Comparison of ENCODE assay signal across 19 cellular contexts in the genomic region with DNA sequence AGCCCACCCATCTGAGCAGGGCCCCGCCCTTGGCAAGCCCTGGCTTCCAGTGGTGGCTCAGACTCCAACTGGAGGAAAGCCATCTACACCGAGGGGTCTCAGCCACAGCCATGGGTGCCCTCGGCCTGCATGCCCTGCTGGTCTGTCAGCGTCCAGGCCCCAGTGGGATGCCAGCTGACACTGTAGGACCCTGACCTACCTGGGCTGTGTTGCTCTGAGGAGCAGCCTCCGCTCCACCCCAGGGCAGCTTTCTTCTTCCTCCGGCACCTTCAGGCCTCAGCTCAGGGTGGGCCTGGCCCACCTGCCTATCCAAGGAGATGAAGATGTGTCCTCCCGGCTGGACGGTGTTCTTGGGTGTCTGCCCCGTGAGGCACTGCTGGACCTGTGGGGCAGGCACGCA. TPM values are rescaled to one million over a fixed set of nuclear protein-coding genes. Genes with fewer than 3 reads are reported as not detected.
DNase-seq lines count a peak whose midpoint lies in the region; ATAC-seq lines count a peak whose summit lies in the region.
"Had no signal": no experiment of that assay in that cellular context is flagged by ENCODE, and none has a peak within 500 bp of the region (broad histone marks: within the 10 kb centered on the region; RNA-seq: fewer than 3 reads in every experiment).

No MANE protein-coding gene starts in this region.

- POLR2A ChIA-PET in activated CD4-positive, alpha-beta T cell treated with anti-CD3 and anti-CD28 coated beads, Interleukin-2, amount 10 ng/mL, durations not matched to agents 7 days and 5 days (lab: Charles Lee): no interaction called here

- peaks cover 50% of the 10 kb centered on the region for H3K4me1 ChIP-seq in NT2/D1 (ENCODE audit: insufficient read depth, insufficient read length)

- DNase-seq in activated CD4-positive, alpha-beta T cell treated with anti-CD3 and anti-CD28 coated beads, Interleukin-2, amount 10 ng/mL, durations not matched to agents 24 days and 14 days: no peak
- DNase-seq in activated CD4-positive, alpha-beta T cell treated with anti-CD3 and anti-CD28 coated beads, Interleukin-2, amount 10 ng/mL, durations not matched to agents 7 days and 5 days: no peak
- DNase-seq in NT2/D1 (ENCODE audit: low read depth, low spot score) (no peak), iPS-NIHi7 (ENCODE audit: extremely low spot score) (no peak), mucosa of gallbladder (ENCODE audit: low spot score) (no peak)
- no peak for DNase-seq in stimulated activated effector memory CD8-positive, alpha-beta T cell treated with anti-CD3 and anti-CD28 coated beads, Interleukin-12 subunit alpha, Interleukin-12 subunit beta, amount 100 ng/mL, for 72 hours (ENCODE audit: low spot score in 2 of 2)
- DNase-seq: CD8-positive, alpha-beta T cell; DMS53; MM.1S; NCI-H1092; NCI-H1436 treated with DMSO at 0.1 percent for 48 hours; NCI-H2029; NCI-H2171; NCI-H526 had no signal

- H3K4me3 ChIP-seq in NT2/D1 (ENCODE audit: insufficient read length, low read depth): no peak overlapping the region

- peak overlapping the region; percentile 13 for H3K9ac ChIP-seq in NT2/D1 (ENCODE audit: insufficient read length, low read depth)

- CTCF ChIA-PET in activated CD4-positive, alpha-beta T cell treated with anti-CD3 and anti-CD28 coated beads, Interleukin-2, amount 10 ng/mL, durations not matched to agents 7 days and 5 days (lab: Charles Lee): interaction anchor here (3.5 kb wide), 1 partner anchor 25 kb away, joined by 15 read pairs; no protein-coding TSS in a partner anchor

- H3K4me1 Mint-ChIP-seq in activated CD4-positive, alpha-beta T cell treated with anti-CD3 and anti-CD28 coated beads, Interleukin-2, amount 10 ng/mL, durations not matched to agents 24 days and 14 days: peaks cover 20% of the 10 kb centered on the region
- H3K4me1 Mint-ChIP-seq in activated CD4-positive, alpha-beta T cell treated with anti-CD3 and anti-CD28 coated beads, Interleukin-2, amount 10 ng/mL, durations not matched to agents 7 days and 5 days: peaks cover 17% of the 10 kb centered on the region
- H3K4me1 Mint-ChIP-seq in stimulated activated effector memory CD8-positive, alpha-beta T cell treated with anti-CD3 and anti-CD28 coated beads, Interleukin-12 subunit alpha, Interleukin-12 subunit beta, amount 100 ng/mL, for 72 hours: peaks cover 22% of the 10 kb centered on the region

- ATAC-seq in stimulated activated effector memory CD8-positive, alpha-beta T cell treated with anti-CD3 and anti-CD28 coated beads, Interleukin-12 subunit alpha, Interleukin-12 subunit beta, amount 100 ng/mL, for 72 hours: no peak
- no peak for ATAC-seq in GM18907 (IDR thresholded peaks at IDR 0.05; ENCODE audit: unreplicated experiment)
- ATAC-seq: CD8-positive, alpha-beta T cell; Panc1 had no signal

- no peaks in the 10 kb centered on the region for H3K9me3 ChIP-seq in NT2/D1 (ENCODE audit: insufficient read depth, low read length)

- peaks cover 24% of the 10 kb centered on the region for H3K27me3 Mint-ChIP-seq in activated CD4-positive, alpha-beta T cell treated with anti-CD3 and anti-CD28 coated beads, Interleukin-2, amount 10 ng/mL, durations not matched to agents 24 days and 14 days
- peaks cover 8% of the 10 kb centered on the region for H3K27me3 Mint-ChIP-seq in activated CD4-positive, alpha-beta T cell treated with anti-CD3 and anti-CD28 coated beads, Interleukin-2, amount 10 ng/mL, durations not matched to agents 7 days and 5 days

- H3K4me3 Mint-ChIP-seq in activated CD4-positive, alpha-beta T cell treated with anti-CD3 and anti-CD28 coated beads, Interleukin-2, amount 10 ng/mL, durations not matched to agents 24 days and 14 days: no peak overlapping the region
- no peak overlapping the region for H3K4me3 Mint-ChIP-seq in activated CD4-positive, alpha-beta T cell treated with anti-CD3 and anti-CD28 coated beads, Interleukin-2, amount 10 ng/mL, durations not matched to agents 7 days and 5 days
- no peak overlapping the region for H3K4me3 Mint-ChIP-seq in stimulated activated effector memory CD8-positive, alpha-beta T cell treated with anti-CD3 and anti-CD28 coated beads, Interleukin-12 subunit alpha, Interleukin-12 subunit beta, amount 100 ng/mL, for 72 hours
- H3K4me3 Mint-ChIP-seq: B cell; CD8-positive, alpha-beta T cell had no signal

- no peaks in the 10 kb centered on the region for H3K27me3 ChIP-seq in NT2/D1 (ENCODE audit: insufficient read depth, insufficient read length)

- intact Hi-C loops in activated CD4-positive, alpha-beta T cell treated with anti-CD3 and anti-CD28 coated beads, Interleukin-2, amount 10 ng/mL, durations not matched to agents 24 days and 14 days (cut with micrococcal nuclease): no loop called here

- H3K36me3 Mint-ChIP-seq in activated CD4-positive, alpha-beta T cell treated with anti-CD3 and anti-CD28 coated beads, Interleukin-2, amount 10 ng/mL, durations not matched to agents 24 days and 14 days (ENCODE audit: low read depth): no peaks in the 10 kb centered on the region
- H3K36me3 Mint-ChIP-seq in activated CD4-positive, alpha-beta T cell treated with anti-CD3 and anti-CD28 coated beads, Interleukin-2, amount 10 ng/mL, durations not matched to agents 7 days and 5 days (ENCODE audit: low read depth): no peaks in the 10 kb centered on the region
- no peaks in the 10 kb centered on the region for H3K36me3 Mint-ChIP-seq in stimulated activated effector memory CD8-positive, alpha-beta T cell treated with anti-CD3 and anti-CD28 coated beads, Interleukin-12 subunit alpha, Interleukin-12 subunit beta, amount 100 ng/mL, for 72 hours
- H3K36me3 Mint-ChIP-seq: CD8-positive, alpha-beta T cell had no signal

- H3K9me3 Mint-ChIP-seq in activated CD4-positive, alpha-beta T cell treated with anti-CD3 and anti-CD28 coated beads, Interleukin-2, amount 10 ng/mL, durations not matched to agents 24 days and 14 days: no peaks in the 10 kb centered on the region
- no peaks in the 10 kb centered on the region for H3K9me3 Mint-ChIP-seq in activated CD4-positive, alpha-beta T cell treated with anti-CD3 and anti-CD28 coated beads, Interleukin-2, amount 10 ng/mL, durations not matched to agents 7 days and 5 days
- no peaks in the 10 kb centered on the region for H3K9me3 Mint-ChIP-seq in stimulated activated effector memory CD8-positive, alpha-beta T cell treated with anti-CD3 and anti-CD28 coated beads, Interleukin-12 subunit alpha, Interleukin-12 subunit beta, amount 100 ng/mL, for 72 hours
- H3K9me3 Mint-ChIP-seq: CD8-positive, alpha-beta T cell had no signal

- H3K36me3 ChIP-seq in NT2/D1 (ENCODE audit: insufficient read depth, insufficient read length, low read length): no peaks in the 10 kb centered on the region

- H3K27ac ChIP-seq in cingulate gyrus (ENCODE audit: low read depth, low read length): peak overlapping the region; percentile 47
- H3K27ac ChIP-seq: 22Rv1 had no signal

- peak overlapping the region; percentile 37 for H3K27ac Mint-ChIP-seq in activated CD4-positive, alpha-beta T cell treated with anti-CD3 and anti-CD28 coated beads, Interleukin-2, amount 10 ng/mL, durations not matched to agents 24 days and 14 days
- H3K27ac Mint-ChIP-seq in activated CD4-positive, alpha-beta T cell treated with anti-CD3 and anti-CD28 coated beads, Interleukin-2, amount 10 ng/mL, durations not matched to agents 7 days and 5 days: no peak overlapping the region
- peak overlapping the region; percentile 96 for H3K27ac Mint-ChIP-seq in stimulated activated effector memory CD8-positive, alpha-beta T cell treated with anti-CD3 and anti-CD28 coated beads, Interleukin-12 subunit alpha, Interleukin-12 subunit beta, amount 100 ng/mL, for 72 hours
- H3K27ac Mint-ChIP-seq: CD8-positive, alpha-beta T cell had no signal

RNA-seq across cellular contexts. Expression of a gene that starts 13.9 kb away (rescaled TPM):
- 0.07 and 0.31 TPM in 2 replicates for total RNA-seq in activated CD4-positive, alpha-beta T cell treated with anti-CD3 and anti-CD28 coated beads, Interleukin-2, amount 10 ng/mL, durations not matched to agents 24 days and 14 days
- total RNA-seq in activated CD4-positive, alpha-beta T cell treated with anti-CD3 and anti-CD28 coated beads, Interleukin-2, amount 10 ng/mL, durations not matched to agents 7 days and 5 days: under 1 TPM; 0.40 to 0.47 TPM
- 11.7 TPM for total RNA-seq in mucosa of gallbladder
